22 cellular contexts compared by ENCODE assay signal in genomic region chr2:224122542-224122941, GRCh38.
"Had no signal": no experiment of that assay in that cellular context is flagged by ENCODE, and none has a peak within 500 bp of the region (broad histone marks: within the 10 kb centered on the region; RNA-seq: fewer than 3 reads in every experiment).

No MANE protein-coding gene starts in this region.

- H3K4me1 Mint-ChIP-seq: activated B cell treated with CpG ODN at 0.5 μM for 24 hours; activated naive CD8-positive, alpha-beta T cell treated with anti-CD3 and anti-CD28 coated beads for 36 hours; brain; central memory CD8-positive, alpha-beta T cell; memory B cell; natural killer cell had no signal

- H3K27ac Mint-ChIP-seq: activated B cell treated with CpG ODN at 0.5 μM for 24 hours; activated CD8-positive, alpha-beta T cell treated with anti-CD3 and anti-CD28 coated beads for 36 hours; activated naive CD8-positive, alpha-beta T cell treated with anti-CD3 and anti-CD28 coated beads for 36 hours; brain; memory B cell; natural killer cell; T-helper 2 cell treated with Interferon-gamma antibody and Interleukin-4, amounts not matched to agents 5 μg/mL and 100 μg/mL, for 36 hours had no signal

- H3K27ac ChIP-seq: coronary artery, gastrocnemius medialis, left lung, neutrophil, parathyroid adenoma, transverse colon had no signal

- H3K9me3 Mint-ChIP-seq: natural killer cell had no signal

- H3K4me3 Mint-ChIP-seq: activated B cell treated with CpG ODN at 0.5 μM for 24 hours; activated CD8-positive, alpha-beta T cell treated with anti-CD3 and anti-CD28 coated beads for 36 hours; activated naive CD8-positive, alpha-beta T cell treated with anti-CD3 and anti-CD28 coated beads for 36 hours; activated T-cell treated with anti-CD3 and anti-CD28 coated beads, Interleukin-2, amount 50 U/mL, for 4 hours; brain; central memory CD8-positive, alpha-beta T cell; memory B cell; natural killer cell; T-helper 2 cell treated with Interferon-gamma antibody and Interleukin-4, amounts not matched to agents 5 μg/mL and 100 μg/mL, for 36 hours had no signal

- H3K36me3 Mint-ChIP-seq: activated naive CD8-positive, alpha-beta T cell treated with anti-CD3 and anti-CD28 coated beads for 36 hours; brain; natural killer cell had no signal

- DNase-seq: activated B cell treated with CpG ODN at 0.5 μM for 24 hours; activated CD4-positive, alpha-beta T cell treated with anti-CD3 and anti-CD28 coated beads for 48 hours; activated CD8-positive, alpha-beta T cell treated with anti-CD3 and anti-CD28 coated beads for 36 hours; activated gamma-delta T cell; activated naive CD8-positive, alpha-beta T cell treated with anti-CD3 and anti-CD28 coated beads for 36 hours; activated T-cell treated with anti-CD3 and anti-CD28 coated beads, Interleukin-2, amount 50 U/mL, for 4 hours; amygdala; effector CD4-positive, alpha-beta T cell; gastrocnemius medialis; left lung; natural killer cell; retina; stimulated activated CD4-positive, alpha-beta T cell treated with anti-CD3 and anti-CD28 coated beads, Interleukin-4, amount 100 ng/mL, for 1 hour; stimulated activated naive CD4-positive, alpha-beta T cell treated with Interleukin-2 at 50 U/mL for 16 hours; transverse colon had no signal
